Comparison of ENCODE assay signal across 1 cellular context in the genomic region with DNA sequence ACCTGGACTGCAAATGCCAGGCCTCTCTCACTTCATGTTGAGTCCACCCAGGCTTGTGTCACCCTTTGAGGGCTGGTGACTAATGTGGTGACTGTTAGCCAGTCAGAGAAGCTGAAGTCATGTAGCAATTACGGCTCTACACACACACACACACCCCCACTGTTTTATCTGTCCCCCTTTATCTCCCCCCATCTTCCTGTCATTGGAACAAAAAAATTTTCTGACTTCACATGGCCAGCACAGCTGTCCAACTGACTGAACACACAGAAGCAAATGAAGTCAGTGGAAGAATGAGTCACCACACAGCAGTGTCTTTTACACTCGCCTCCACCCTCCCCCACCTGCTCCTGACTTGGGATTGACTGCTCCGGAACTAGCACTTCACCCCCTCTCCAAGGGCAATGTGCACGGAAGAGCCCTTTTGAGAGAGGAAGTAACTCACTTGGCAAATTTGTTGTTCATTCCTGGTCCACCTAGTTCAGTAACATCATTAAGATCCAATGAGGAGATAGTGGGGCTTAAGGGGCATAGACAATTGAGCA.
TF ChIP-seq lines count a peak whose summit lies in the region.

No MANE protein-coding gene starts in this region.

TF ChIP-seq in GM23338, 12 proteins besides CTCF, POLR2A, EP300 and RAD21 (continued from another document):
- TF ChIP-seq, protein P1, sequence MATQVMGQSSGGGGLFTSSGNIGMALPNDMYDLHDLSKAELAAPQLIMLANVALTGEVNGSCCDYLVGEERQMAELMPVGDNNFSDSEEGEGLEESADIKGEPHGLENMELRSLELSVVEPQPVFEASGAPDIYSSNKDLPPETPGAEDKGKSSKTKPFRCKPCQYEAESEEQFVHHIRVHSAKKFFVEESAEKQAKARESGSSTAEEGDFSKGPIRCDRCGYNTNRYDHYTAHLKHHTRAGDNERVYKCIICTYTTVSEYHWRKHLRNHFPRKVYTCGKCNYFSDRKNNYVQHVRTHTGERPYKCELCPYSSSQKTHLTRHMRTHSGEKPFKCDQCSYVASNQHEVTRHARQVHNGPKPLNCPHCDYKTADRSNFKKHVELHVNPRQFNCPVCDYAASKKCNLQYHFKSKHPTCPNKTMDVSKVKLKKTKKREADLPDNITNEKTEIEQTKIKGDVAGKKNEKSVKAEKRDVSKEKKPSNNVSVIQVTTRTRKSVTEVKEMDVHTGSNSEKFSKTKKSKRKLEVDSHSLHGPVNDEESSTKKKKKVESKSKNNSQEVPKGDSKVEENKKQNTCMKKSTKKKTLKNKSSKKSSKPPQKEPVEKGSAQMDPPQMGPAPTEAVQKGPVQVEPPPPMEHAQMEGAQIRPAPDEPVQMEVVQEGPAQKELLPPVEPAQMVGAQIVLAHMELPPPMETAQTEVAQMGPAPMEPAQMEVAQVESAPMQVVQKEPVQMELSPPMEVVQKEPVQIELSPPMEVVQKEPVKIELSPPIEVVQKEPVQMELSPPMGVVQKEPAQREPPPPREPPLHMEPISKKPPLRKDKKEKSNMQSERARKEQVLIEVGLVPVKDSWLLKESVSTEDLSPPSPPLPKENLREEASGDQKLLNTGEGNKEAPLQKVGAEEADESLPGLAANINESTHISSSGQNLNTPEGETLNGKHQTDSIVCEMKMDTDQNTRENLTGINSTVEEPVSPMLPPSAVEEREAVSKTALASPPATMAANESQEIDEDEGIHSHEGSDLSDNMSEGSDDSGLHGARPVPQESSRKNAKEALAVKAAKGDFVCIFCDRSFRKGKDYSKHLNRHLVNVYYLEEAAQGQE (IDR thresholded peaks at IDR 0.05; ENCODE audit: unreplicated experiment), result no peak
- TF ChIP-seq CREB1 (CRISPR knock-in tag; IDR thresholded peaks at IDR 0.05; ENCODE audit: low read depth) (no peak), POLR2AphosphoS5 (IDR thresholded peaks at IDR 0.05; ENCODE audit: low read depth) (no peak), ZNF331 (CRISPR knock-in tag; IDR thresholded peaks at IDR 0.05; ENCODE audit: low read depth) (no peak), EZH2 (IDR thresholded peaks at IDR 0.05; ENCODE audit: low read depth, unreplicated experiment) (no peak), ETS1 (IDR thresholded peaks at IDR 0.05) (no peak), JUNB (IDR thresholded peaks at IDR 0.05; ENCODE audit: unreplicated experiment) (no peak), NANOG (IDR thresholded peaks at IDR 0.05; ENCODE audit: borderline replicate concordance) (no peak), ZNF114 (CRISPR knock-in tag; IDR thresholded peaks at IDR 0.05) (no peak), STAT1 (IDR thresholded peaks at IDR 0.05; ENCODE audit: unreplicated experiment) (no peak)
TF ChIP-seq in GM23338: peak in this region for 0.
